ENCODE assay signal across 12 cellular contexts in the genomic region with DNA sequence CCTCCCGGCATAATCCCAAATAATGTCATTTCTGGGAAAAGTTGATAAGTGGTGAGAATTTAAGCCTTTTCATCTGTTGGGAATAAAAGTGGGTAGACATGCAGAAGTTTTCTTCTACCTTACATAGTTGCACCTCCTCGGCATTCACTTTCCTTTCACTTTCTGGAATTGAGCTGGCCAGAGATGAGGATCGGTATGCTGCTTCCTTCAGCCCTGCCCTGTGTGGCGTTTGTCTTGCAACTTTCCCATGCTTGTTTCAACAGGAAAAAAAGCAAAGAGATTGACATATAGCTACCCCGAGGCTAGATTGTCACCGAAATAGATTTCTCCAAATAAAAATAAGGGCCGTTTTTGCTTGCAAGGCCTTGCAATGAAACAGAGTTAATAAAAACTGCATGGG.
DNase-seq lines count a peak whose midpoint lies in the region; ATAC-seq and TF ChIP-seq lines count a peak whose summit lies in the region.
"Had no signal": no experiment of that assay in that cellular context is flagged by ENCODE, and none has a peak within 500 bp of the region (broad histone marks: within the 10 kb centered on the region; RNA-seq: fewer than 3 reads in every experiment).

No MANE protein-coding gene starts in this region.

- no peak overlapping the region for H2AK9ac ChIP-seq in IMR-90 (replicated peaks; ENCODE audit: low read depth, low read length, poor library complexity)

- H3K9ac ChIP-seq in IMR-90 (ENCODE audit: low read depth, low read length) (no peak overlapping the region), duodenal mucosa (ENCODE audit: low read depth in 1 of 2, low read length in 2 of 2) (no peak overlapping the region), liver (ENCODE audit: low read depth in 1 of 2, low read length in 2 of 2) (peak overlapping the region in 1 of 2 donors; percentile 5)

- H3K27ac ChIP-seq in IMR-90 (ENCODE audit: insufficient read depth, low read length) (no peak overlapping the region), duodenal mucosa (ENCODE audit: low read depth, low read length) (no peak overlapping the region), liver (ENCODE audit: low read depth in 1 of 2, low read length in 2 of 2) (no peak overlapping the region), tibial artery (peak overlapping the region; percentile 65 to 80)

- intact Hi-C loops in IMR-90 (cut with micrococcal nuclease) (no loop called here), tibial artery (cut with DNase I; ENCODE audit: low total_unique reads) (no loop called here)

- H3K4me2 ChIP-seq in IMR-90 (ENCODE audit: low read depth, low read length): peak overlapping the region; percentile 60

- no peaks in the 10 kb centered on the region for H3K9me1 ChIP-seq in IMR-90 (ENCODE audit: insufficient read depth, low read length)

- H3K4me1 ChIP-seq in IMR-90 (ENCODE audit: control insufficient read depth, insufficient read depth, low read length): peaks cover 8% of the 10 kb centered on the region
- peaks cover 0 to 4% of the 10 kb centered on the region in 2 donors for H3K4me1 ChIP-seq in duodenal mucosa (ENCODE audit: control insufficient read depth in 1 of 2, insufficient read depth in 2 of 2, low read length in 2 of 2)
- peaks cover 0 to 2% (median 1%) of the 10 kb centered on the region in 4 donors for H3K4me1 ChIP-seq in liver (ENCODE audit: control insufficient read depth in 4 of 4, insufficient read depth in 4 of 4, low read length in 3 of 4)
- H3K4me1 ChIP-seq in tibial artery: peaks cover 0 to 61% (median 27%) of the 10 kb centered on the region in 4 donors
- H3K4me1 ChIP-seq: Caco-2 had no signal

- H2BK15ac ChIP-seq in IMR-90 (ENCODE audit: low read depth, low read length): no peak overlapping the region

- no peak overlapping the region for H2BK20ac ChIP-seq in IMR-90 (ENCODE audit: low read depth, low read length)

- DNase-seq in IMR-90: no peak
- DNase-seq in tibial artery: no peak
- no peak for DNase-seq in GM20000 (ENCODE audit: low spot score)
- no peak for DNase-seq in SHP77 (lab: John Stamatoyannopoulos, UW)
- DNase-seq: activated naive CD8-positive, alpha-beta T cell treated with anti-CD3 and anti-CD28 coated beads, Interleukin-2, amount 10 ng/mL, durations not matched to agents 7 days and 5 days; Caco-2; NCI-H2107; stimulated activated naive CD4-positive, alpha-beta T cell had no signal

- H3K23ac ChIP-seq in IMR-90 (ENCODE audit: low read depth, low read length): no peak overlapping the region

- no peak for TF ChIP-seq CTCF in IMR-90 (conservative IDR thresholded peaks at IDR 0.05; ENCODE audit: low read depth, low read length)
- TF ChIP-seq CTCF in liver (IDR thresholded peaks at IDR 0.05; ENCODE audit: low read depth, low read length, missing input control): no peak
- TF ChIP-seq CTCF in tibial artery (IDR thresholded peaks at IDR 0.05): no peak
- TF ChIP-seq CTCF in GM20000 (IDR thresholded peaks at IDR 0.05; ENCODE audit: extremely low read depth, missing control alignments): no peak

- H3K4ac ChIP-seq in IMR-90 (ENCODE audit: low read depth, low read length): no peak overlapping the region

- no peak overlapping the region for H3K14ac ChIP-seq in IMR-90 (replicated peaks; ENCODE audit: low read depth, low read length)

- POLR2A ChIA-PET in IMR-90 (lab: Charles Lee; ENCODE audit: unreplicated experiment): no interaction called here

- H2AK5ac ChIP-seq in IMR-90 (ENCODE audit: low read depth, low read length): no peak overlapping the region

- no peak overlapping the region for H4K5ac ChIP-seq in IMR-90 (ENCODE audit: low read depth, low read length)

- TF ChIP-seq RAD21 in IMR-90 (IDR thresholded peaks at IDR 0.05; ENCODE audit: low read length): no peak
- peak in 1 of 2 donors; percentile 3 for TF ChIP-seq RAD21 in liver (IDR thresholded peaks at IDR 0.05)

- H4K20me1 ChIP-seq in IMR-90 (ENCODE audit: insufficient read depth, low read length): no peaks in the 10 kb centered on the region

- H3K79me1 ChIP-seq in IMR-90 (ENCODE audit: low read depth in 1 of 2, low read length in 2 of 2): no peaks in the 10 kb centered on the region

- H3K4me3 ChIP-seq in IMR-90 (ENCODE audit: insufficient read depth, low read depth, low read length) (peak overlapping the region; percentile 32; the same call in 1 of the 2 replicates), duodenal mucosa (ENCODE audit: low read depth in 1 of 2, low read length in 2 of 2) (peak overlapping the region; percentile 16 to 38), liver (ENCODE audit: low read depth in 1 of 3, low read length in 3 of 3) (peak overlapping the region in 2 of 3 donors; percentile 17 to 22), tibial artery (peak overlapping the region; percentile 34 to 36)

- H4K91ac ChIP-seq in IMR-90 (ENCODE audit: insufficient read depth, low read depth, low read length): no peak overlapping the region

- CTCF ChIA-PET in IMR-90 (lab: Yijun Ruan, JAX): interaction anchor here (1.1 kb wide), 1 partner anchor 66 kb away, joined by 3 read pairs; the partner anchor contains the start of gene JAG1

- BruUV-seq in IMR-90 (replicated peaks; lab: Mats Ljungman, UMichigan): no TSS peak

- no peaks in the 10 kb centered on the region for H3K9me3 ChIP-seq in IMR-90 (ENCODE audit: control insufficient read depth, insufficient read depth, low read length)
- H3K9me3 ChIP-seq in duodenal mucosa (ENCODE audit: control insufficient read depth in 1 of 2, low read length in 2 of 2): no peaks in the 10 kb centered on the region
- H3K9me3 ChIP-seq in liver (ENCODE audit: control insufficient read depth in 4 of 4, low read length in 3 of 4): no peaks in the 10 kb centered on the region
- no peaks in the 10 kb centered on the region for H3K9me3 ChIP-seq in tibial artery
- H3K9me3 ChIP-seq: Caco-2 had no signal

- no peak for TF ChIP-seq POLR2A in IMR-90 (IDR thresholded peaks at IDR 0.05; ENCODE audit: low read depth, low read length)

- no peak overlapping the region for H3K18ac ChIP-seq in IMR-90 (ENCODE audit: low read depth, low read length)

- H3K36me3 ChIP-seq in IMR-90 (ENCODE audit: control insufficient read depth, insufficient read depth, low read length): no peaks in the 10 kb centered on the region
- H3K36me3 ChIP-seq in duodenal mucosa (ENCODE audit: control insufficient read depth in 1 of 2, insufficient read depth in 2 of 2, low read length in 2 of 2): no peaks in the 10 kb centered on the region
- H3K36me3 ChIP-seq in liver (ENCODE audit: control insufficient read depth in 4 of 4, insufficient read depth in 3 of 4, low read depth in 1 of 4, low read length in 3 of 4): no peaks in the 10 kb centered on the region
- no peaks in the 10 kb centered on the region for H3K36me3 ChIP-seq in tibial artery

- no peak overlapping the region for H2BK120ac ChIP-seq in IMR-90 (ENCODE audit: low read depth, low read length)

- H3K27me3 ChIP-seq in IMR-90 (ENCODE audit: control insufficient read depth, insufficient read depth, low read length): no peaks in the 10 kb centered on the region
- H3K27me3 ChIP-seq in duodenal mucosa (ENCODE audit: control insufficient read depth in 1 of 2, insufficient read depth in 2 of 2, low read length in 2 of 2): no peaks in the 10 kb centered on the region
- H3K27me3 ChIP-seq in liver (ENCODE audit: control insufficient read depth in 4 of 4, insufficient read depth in 4 of 4, low read length in 3 of 4): no peaks in the 10 kb centered on the region
- no peaks in the 10 kb centered on the region for H3K27me3 ChIP-seq in tibial artery

- no peak overlapping the region for H4K8ac ChIP-seq in IMR-90 (ENCODE audit: low read depth in 2 of 2, low read length in 2 of 2)

- in situ Hi-C loops in IMR-90 (cut with MboI; ENCODE audit: low sequenced_read_pairs): no loop called here

- no peak overlapping the region for H2AFZ ChIP-seq in IMR-90 (replicated peaks; ENCODE audit: low read length, poor library complexity)

- H2BK5ac ChIP-seq in IMR-90 (ENCODE audit: low read depth, low read length, poor library complexity, severe bottlenecking): no peak overlapping the region

- ATAC-seq in IMR-90 (ENCODE audit: low read depth): peak; percentile 73; the same call in 1 of the 2 replicates
- no peak for ATAC-seq in GM19351 (IDR thresholded peaks at IDR 0.05; ENCODE audit: unreplicated experiment)
- no peak for ATAC-seq in GM19452 (IDR thresholded peaks at IDR 0.05; ENCODE audit: unreplicated experiment)

- dilution Hi-C loops in IMR-90 (cut with HindIII; ENCODE audit: low sequenced_read_pairs, unreplicated experiment): no loop called here

- no CpG with 5 or more reads among the region's 7 CpGs for WGBS in IMR-90 (ENCODE audit: extremely low coverage in 2 of 2, insufficient read length in 1 of 2), 2 experiments
- 51% methylated on average over 7 of the region's 7 CpGs for WGBS in liver

- H3K56ac ChIP-seq in IMR-90 (ENCODE audit: extremely low read depth, insufficient read depth, low read length): no peak overlapping the region

TF ChIP-seq in IMR-90, 13 proteins besides CTCF, POLR2A, EP300 and RAD21 (continues in another document):
- TF ChIP-seq MXI1 (IDR thresholded peaks at IDR 0.05; ENCODE audit: borderline replicate concordance, low read depth, low read length) (no peak), MAZ (IDR thresholded peaks at IDR 0.05; ENCODE audit: borderline replicate concordance, low read depth, low read length) (no peak), CHD1 (IDR thresholded peaks at IDR 0.05; ENCODE audit: low read depth, low read length) (no peak), FOS (IDR thresholded peaks at IDR 0.05; ENCODE audit: low read depth, low read length) (no peak), SMC3 (IDR thresholded peaks at IDR 0.05; ENCODE audit: low read depth, low read length) (no peak), BHLHE40 (IDR thresholded peaks at IDR 0.05; ENCODE audit: low read depth, low read length) (no peak)

TF ChIP-seq in liver, 16 proteins besides CTCF, POLR2A, EP300 and RAD21 (continues in another document):
- TF ChIP-seq FOXA1 (IDR thresholded peaks at IDR 0.05) (no peak), MAX (IDR thresholded peaks at IDR 0.05) (no peak), YY1 (IDR thresholded peaks at IDR 0.05) (no peak)

Comparison
In these comparisons a context has a peak if more than half of its experiments do, and no peak if none do; other contexts are left out.
1. H3K27ac ChIP-seq: peak in tibial artery (2 of 2); none in IMR-90 (single experiment), duodenal mucosa (single experiment) and liver (0 of 2).
2. Peak in every context shown above with its lines, with median percentiles within 50 percentile points of each other: H3K4me3 ChIP-seq.